Comparison of ENCODE assay signal across 16 cellular contexts in genomic region chr6:82017773-82018172, GRCh38.
A peak's percentile ranks its signal among the peaks of the same experiment; 100 is the strongest.
DNase-seq lines count a peak whose midpoint lies in the region; ATAC-seq and TF ChIP-seq lines count a peak whose summit lies in the region.
"Had no signal": no experiment of that assay in that cellular context is flagged by ENCODE, and none has a peak within 500 bp of the region (broad histone marks: within the 10 kb centered on the region; RNA-seq: fewer than 3 reads in every experiment).

No MANE protein-coding gene starts in this region.

- no peak for TF ChIP-seq POLR2A in HCT116 (IDR thresholded peaks at IDR 0.05; ENCODE audit: borderline replicate concordance, extremely low read depth, insufficient read depth, insufficient read length)

- intact Hi-C loops in HCT116 (cut with micrococcal nuclease) = no loop called here
- intact Hi-C loops in PC-3 (cut with micrococcal nuclease) = no loop called here

- CTCF ChIA-PET in HCT116 (lab: Charles Lee) (interaction anchor here (1.7 kb wide), 1 partner anchor 11 kb away, joined by 7 read pairs; no protein-coding TSS in a partner anchor), PC-3 (lab: Charles Lee) (no interaction called here)

- RAD21 ChIA-PET in HCT116 (lab: Charles Lee; ENCODE audit: low non-redundant PET in 1 of 2, low total read pairs in 2 of 2, uncharacterized antibody in 2 of 2, unreplicated experiment in 2 of 2) = interaction anchor here in 1 of 2 experiments (1.0 kb wide), 1 partner anchor 11 kb away, joined by 3 read pairs; no protein-coding TSS in a partner anchor

- H3K4me1 ChIP-seq in HCT116 (ENCODE audit: control insufficient read depth in 1 of 2, insufficient read depth in 2 of 2, low read length in 2 of 2) (peaks cover 8 to 43% of the 10 kb centered on the region in 2 experiments), hepatocyte (ENCODE audit: insufficient read depth) (peaks cover 14% of the 10 kb centered on the region), subcutaneous abdominal adipose tissue (ENCODE audit: control insufficient read depth in 5 of 5, insufficient read depth in 5 of 5, low read length in 5 of 5) (peaks cover 3 to 27% (median 21%) of the 10 kb centered on the region in 5 donors), PC-3 (ENCODE audit: insufficient read depth, low read length) (peaks cover 47% of the 10 kb centered on the region)
- H3K4me1 ChIP-seq: BE2C had no signal

- no peaks in the 10 kb centered on the region for H3F3A ChIP-seq in PC-3 (ENCODE audit: low read length, unreplicated experiment)

- no peaks in the 10 kb centered on the region for H3K36me3 ChIP-seq in HCT116 (ENCODE audit: control insufficient read depth in 1 of 2, insufficient read depth in 2 of 2, low read length in 2 of 2)
- no peaks in the 10 kb centered on the region for H3K36me3 ChIP-seq in hepatocyte (replicated peaks; ENCODE audit: insufficient read depth, low read depth)
- H3K36me3 ChIP-seq in subcutaneous abdominal adipose tissue (ENCODE audit: control insufficient read depth in 5 of 5, insufficient read depth in 5 of 5, low read length in 5 of 5) = no peaks in the 10 kb centered on the region
- H3K36me3 ChIP-seq in WERI-Rb-1 = no peaks in the 10 kb centered on the region
- no peaks in the 10 kb centered on the region for H3K36me3 ChIP-seq in PC-3 (ENCODE audit: low read depth, low read length)
- H3K36me3 ChIP-seq: BE2C had no signal

- H3K9me2 ChIP-seq in HCT116 (ENCODE audit: insufficient read depth) (no peaks in the 10 kb centered on the region), hepatocyte (replicated peaks; ENCODE audit: insufficient read depth) (no peaks in the 10 kb centered on the region), PC-3 (replicated peaks; ENCODE audit: low read length) (no peaks in the 10 kb centered on the region)

- 97% methylated on average over 3 of the region's 3 CpGs for WGBS in hepatocyte (ENCODE audit: low lambda C conversion rate, missing lambda C conversion rate)

- H3K9me3 ChIP-seq in HCT116 (ENCODE audit: control insufficient read depth in 1 of 2, insufficient read depth in 1 of 2, low read depth in 1 of 2, low read length in 2 of 2) (no peaks in the 10 kb centered on the region), hepatocyte (ENCODE audit: low read depth) (no peaks in the 10 kb centered on the region), subcutaneous abdominal adipose tissue (ENCODE audit: control insufficient read depth in 5 of 5, low read length in 5 of 5) (no peaks in the 10 kb centered on the region), WERI-Rb-1 (ENCODE audit: severe bottlenecking) (no peaks in the 10 kb centered on the region), PC-3 (ENCODE audit: low read length) (no peaks in the 10 kb centered on the region)
- H3K9me3 ChIP-seq: BE2C had no signal

- H3K9ac ChIP-seq in HCT116 (ENCODE audit: low read length) (no peak overlapping the region), subcutaneous abdominal adipose tissue (ENCODE audit: low read length in 5 of 5) (no peak overlapping the region), PC-3 (ENCODE audit: low read length) (no peak overlapping the region)

- H3K4me3 ChIP-seq in HCT116 (replicated peaks in 1 of 2; ENCODE audit: low read depth in 1 of 2, low read length in 2 of 2) = no peak overlapping the region
- no peak overlapping the region for H3K4me3 ChIP-seq in cardiac fibroblast (replicated peaks in 1 of 2; ENCODE audit: low read depth in 2 of 2, low read length in 2 of 2)
- no peak overlapping the region for H3K4me3 ChIP-seq in hepatocyte
- H3K4me3 ChIP-seq in subcutaneous abdominal adipose tissue (ENCODE audit: low read depth in 1 of 5, low read length in 5 of 5) = no peak overlapping the region
- no peak overlapping the region for H3K4me3 ChIP-seq in WERI-Rb-1 (ENCODE audit: low read depth, low read length)
- H3K4me3 ChIP-seq in PC-3 (ENCODE audit: low read length) = no peak overlapping the region
- H3K4me3 ChIP-seq: K562 had no signal

- H3K4me2 ChIP-seq in HCT116 (ENCODE audit: low read length) (peak overlapping the region; percentile 46; the same call in 1 of the 2 replicates), hepatocyte (no peak overlapping the region), PC-3 (ENCODE audit: low read length) (no peak overlapping the region)

- BruUV-seq in HCT116 (replicated peaks; lab: Mats Ljungman, UMichigan) (no TSS peak), PC-3 (replicated peaks; lab: Mats Ljungman, UMichigan) (no TSS peak)

- H3K27ac ChIP-seq in HCT116 (ENCODE audit: low read depth, low read length) (no peak overlapping the region), hepatocyte (peak overlapping the region; percentile 74), subcutaneous abdominal adipose tissue (ENCODE audit: low read depth, low read length) (peak overlapping the region; percentile 75), WERI-Rb-1 (no peak overlapping the region), PC-3 (ENCODE audit: low read length) (no peak overlapping the region)
- H3K27ac ChIP-seq: HL-60 had no signal

- H3K79me2 ChIP-seq in HCT116 (ENCODE audit: insufficient read depth, low read length) (no peaks in the 10 kb centered on the region), hepatocyte (no peaks in the 10 kb centered on the region), PC-3 (ENCODE audit: low read length) (no peaks in the 10 kb centered on the region)

- H2AFZ ChIP-seq in HCT116 (ENCODE audit: low read depth, low read length, poor library complexity, severe bottlenecking) (no peak overlapping the region), hepatocyte (no peak overlapping the region), PC-3 (ENCODE audit: low read length) (no peak overlapping the region)

- TF ChIP-seq CTCF in HCT116 (IDR thresholded peaks at IDR 0.05 in 2 of 3, conservative IDR thresholded peaks at IDR 0.05 in 1 of 3; ENCODE audit: borderline replicate concordance in 1 of 3, insufficient read depth in 1 of 3, low read depth in 2 of 3, low read length in 2 of 3) (no peak), cardiac fibroblast (IDR thresholded peaks at IDR 0.05; ENCODE audit: low read depth, low read length) (no peak), hepatocyte (IDR thresholded peaks at IDR 0.05; ENCODE audit: poor library complexity) (no peak), WERI-Rb-1 (IDR thresholded peaks at IDR 0.05; ENCODE audit: low read depth, low read length) (no peak), PC-3 (conservative IDR thresholded peaks at IDR 0.05; ENCODE audit: low read depth, low read length) (no peak)

- no peak for ATAC-seq in HCT116
- no peak for ATAC-seq in GM19452 (IDR thresholded peaks at IDR 0.05; ENCODE audit: unreplicated experiment)
- no peak for ATAC-seq in PC-3
- ATAC-seq: K562 had no signal

- H3K27me3 ChIP-seq in HCT116 (ENCODE audit: insufficient read depth, low read length) (no peaks in the 10 kb centered on the region), hepatocyte (no peaks in the 10 kb centered on the region), subcutaneous abdominal adipose tissue (ENCODE audit: control insufficient read depth in 5 of 5, insufficient read depth in 4 of 5, low read length in 5 of 5) (no peaks in the 10 kb centered on the region), WERI-Rb-1 (ENCODE audit: insufficient read depth, low read depth, severe bottlenecking) (no peaks in the 10 kb centered on the region), PC-3 (ENCODE audit: low read length) (no peaks in the 10 kb centered on the region)
- H3K27me3 ChIP-seq: BE2C had no signal

- POLR2A ChIA-PET in HCT116 (lab: Charles Lee) (no interaction called here), PC-3 (lab: Charles Lee; ENCODE audit: unreplicated experiment) (no interaction called here)

- no peak for TF ChIP-seq RAD21 in HCT116 (IDR thresholded peaks at IDR 0.05; ENCODE audit: low read depth)

- no peaks in the 10 kb centered on the region for H4K20me1 ChIP-seq in HCT116 (ENCODE audit: insufficient read depth)
- H4K20me1 ChIP-seq in hepatocyte (ENCODE audit: insufficient read depth, poor library complexity, severe bottlenecking) = no peaks in the 10 kb centered on the region
- H4K20me1 ChIP-seq in PC-3 (ENCODE audit: low read length) = no peaks in the 10 kb centered on the region

- DNase-seq in HCT116 (ENCODE audit: low read depth, low spot score) (no peak), cardiac fibroblast (ENCODE audit: low read depth in 2 of 2) (peak; percentile 38 to 53), hepatocyte (ENCODE audit: low spot score) (no peak), WERI-Rb-1 (no peak), PC-3 (no peak)
- no peak for DNase-seq in activated effector memory CD4-positive, alpha-beta T cell treated with Interleukin-2 at 50 U/mL for 16 hours
- DNase-seq: BE2C; CD4-positive, alpha-beta memory T cell; GOT3; NCI-H1048; NCI-H2107; NCI-H526 had no signal

TF ChIP-seq in HCT116, 20 proteins besides CTCF, POLR2A, EP300 and RAD21:
- no peak for TF ChIP-seq ATF3 (IDR thresholded peaks at IDR 0.05)
- no peak for TF ChIP-seq ELF1 (IDR thresholded peaks at IDR 0.05; ENCODE audit: borderline replicate concordance, low read depth)
- no peak for TF ChIP-seq EZH2 (IDR thresholded peaks at IDR 0.05)

Comparison
In these comparisons a context has a peak if more than half of its experiments do, and no peak if none do; other contexts are left out.
1. DNase-seq: peak in cardiac fibroblast (2 of 2); none in HCT116 (single experiment), hepatocyte (single experiment), activated effector memory CD4-positive, alpha-beta T cell treated with Interleukin-2 at 50 U/mL for 16 hours (single experiment), WERI-Rb-1 (single experiment) and PC-3 (single experiment).
2. H3K27ac ChIP-seq: peak in hepatocyte (single experiment) and subcutaneous abdominal adipose tissue (single experiment); none in HCT116 (single experiment), WERI-Rb-1 (single experiment) and PC-3 (single experiment).